ENCODE assay signal across 8 cellular contexts in genomic region chr7:33050425-33051318, GRCh38. TPM values are rescaled to one million over a fixed set of nuclear protein-coding genes. Genes with fewer than 3 reads are reported as not detected.
DNase-seq lines count a peak whose midpoint lies in the region; ATAC-seq and TF ChIP-seq lines count a peak whose summit lies in the region.

No MANE protein-coding gene starts in this region.

- ATAC-seq in GM18511 (IDR thresholded peaks at IDR 0.05; ENCODE audit: unreplicated experiment) (peak; percentile 57), upper lobe of right lung (peak; percentile 84)

- H3K27ac ChIP-seq in BLaER1 (no peak overlapping the region), HL-60 (replicated peaks) (peak overlapping the region; percentile 70), liver (ENCODE audit: low read depth in 1 of 2, low read length in 2 of 2) (peak overlapping the region; percentile 66 to 69), upper lobe of right lung (peak overlapping the region; percentile 34)

- H3K36me3 ChIP-seq in BLaER1 = 0 out of 2 replicates have a peak, but pooled peaks cover 6% of the 10 kb centered on the region
- no peaks in the 10 kb centered on the region for H3K36me3 ChIP-seq in liver (ENCODE audit: control insufficient read depth in 4 of 4, insufficient read depth in 3 of 4, low read depth in 1 of 4, low read length in 3 of 4)
- no peaks in the 10 kb centered on the region for H3K36me3 ChIP-seq in upper lobe of right lung

- intact Hi-C loops in upper lobe of right lung (cut with DNase I) = no loop called here

- H3K4me1 ChIP-seq in BLaER1 (peaks cover 25% of the 10 kb centered on the region), liver (ENCODE audit: control insufficient read depth in 4 of 4, insufficient read depth in 4 of 4, low read length in 3 of 4) (peaks cover 11 to 22% (median 12%) of the 10 kb centered on the region in 4 donors), upper lobe of right lung (peaks cover 23% of the 10 kb centered on the region)

- WGBS in liver = 30% methylated on average over 2 of the region's 2 CpGs

- DNase-seq in HL-60 (ENCODE audit: low read depth in 1 of 2, low spot score in 1 of 2) (peak; percentile 62 to 74), OCI-M1 (lab: John Stamatoyannopoulos, UW) (peak; percentile 74), choroid plexus epithelial cell (ENCODE audit: low read depth) (peak; percentile 74), upper lobe of right lung (no peak)
- no peak for DNase-seq in stimulated activated CD4-positive, alpha-beta T cell treated with anti-CD3 and anti-CD28 coated beads, Interleukin-2, amount 100 ng/mL, for 48 hours

- TF ChIP-seq RAD21 in liver (IDR thresholded peaks at IDR 0.05) = peak; percentile 83 to 88

- peaks cover 99% of the 10 kb centered on the region for H4K20me1 ChIP-seq in BLaER1

- H3K9me3 ChIP-seq in BLaER1 (no peaks in the 10 kb centered on the region), liver (ENCODE audit: control insufficient read depth in 4 of 4, low read length in 3 of 4) (no peaks in the 10 kb centered on the region), upper lobe of right lung (no peaks in the 10 kb centered on the region)

- H3K4me3 ChIP-seq in BLaER1 (no peak overlapping the region), HL-60 (replicated peaks; ENCODE audit: insufficient read depth, low read length) (peak overlapping the region; percentile 28), choroid plexus epithelial cell (ENCODE audit: low read depth, low read length) (no peak overlapping the region), liver (ENCODE audit: low read depth in 1 of 3, low read length in 3 of 3) (peak overlapping the region in 1 of 3 donors; percentile 23), upper lobe of right lung (peak overlapping the region; percentile 18)

- no peaks in the 10 kb centered on the region for H3K27me3 ChIP-seq in BLaER1
- no peaks in the 10 kb centered on the region for H3K27me3 ChIP-seq in HL-60 (ENCODE audit: insufficient read depth, poor library complexity, severe bottlenecking)
- H3K27me3 ChIP-seq in liver (ENCODE audit: control insufficient read depth in 4 of 4, insufficient read depth in 4 of 4, low read length in 3 of 4) = no peaks in the 10 kb centered on the region
- no peaks in the 10 kb centered on the region for H3K27me3 ChIP-seq in upper lobe of right lung

- peak overlapping the region; percentile 37 for H3K4me2 ChIP-seq in BLaER1

- H3K9ac ChIP-seq in BLaER1 (no peak overlapping the region), liver (ENCODE audit: low read depth in 1 of 2, low read length in 2 of 2) (peak overlapping the region; percentile 16 to 38)

- peak; percentile 39 for TF ChIP-seq CTCF in HL-60 (IDR thresholded peaks at IDR 0.05; ENCODE audit: insufficient read depth, low read length)
- peak; percentile 72 for TF ChIP-seq CTCF in choroid plexus epithelial cell (conservative IDR thresholded peaks at IDR 0.05; ENCODE audit: low read depth, low read length)
- TF ChIP-seq CTCF in liver (IDR thresholded peaks at IDR 0.05; ENCODE audit: low read depth, low read length, missing input control) = peak; percentile 62
- TF ChIP-seq CTCF in upper lobe of right lung (IDR thresholded peaks at IDR 0.05) = peak; percentile 68

TF ChIP-seq in liver, 16 proteins besides CTCF, POLR2A, EP300 and RAD21:
- TF ChIP-seq ATF3 (IDR thresholded peaks at IDR 0.05) (no peak), ZBTB33 (IDR thresholded peaks at IDR 0.05) (no peak), MAX (IDR thresholded peaks at IDR 0.05) (no peak), GABPA (IDR thresholded peaks at IDR 0.05 in 1 of 2, conservative IDR thresholded peaks at IDR 0.05 in 1 of 2) (no peak), YY1 (IDR thresholded peaks at IDR 0.05) (no peak), FOXA1 (IDR thresholded peaks at IDR 0.05) (no peak), FOXA2 (IDR thresholded peaks at IDR 0.05) (no peak), RXRA (IDR thresholded peaks at IDR 0.05) (no peak)

RNA-seq across cellular contexts. Expression of gene NT5C3A, which starts 11.9 kb away (rescaled TPM):
- total RNA-seq in liver (10 to 100 TPM in 1 of 2 donors, 1 to 10 TPM in 1; 9.5 to 41.6 TPM), upper lobe of right lung (34.0 TPM)
- 1 to 10 TPM; 4.3 to 9.8 TPM for polyA plus RNA-seq in liver

RNA-seq across cellular contexts. Expression of gene RP9, which starts 58.5 kb away (rescaled TPM):
- total RNA-seq in liver (1 to 10 TPM; 3.6 to 5.1 TPM), upper lobe of right lung (11.9 TPM)
- polyA plus RNA-seq in liver = 1 to 10 TPM; 3.3 to 7.7 TPM

Comparison
In these comparisons a context has a peak if more than half of its experiments do, and no peak if none do; other contexts are left out.
1. H3K4me3 ChIP-seq: peak in HL-60 (single experiment) and upper lobe of right lung (single experiment); none in BLaER1 (single experiment) and choroid plexus epithelial cell (single experiment).
2. DNase-seq: peak in HL-60 (2 of 2), OCI-M1 (single experiment) and choroid plexus epithelial cell (single experiment); none in upper lobe of right lung (single experiment) and stimulated activated CD4-positive, alpha-beta T cell treated with anti-CD3 and anti-CD28 coated beads, Interleukin-2, amount 100 ng/mL, for 48 hours (0 of 2).
3. Peak in every context shown above with its lines, with median percentiles within 50 percentile points of each other: CTCF ChIP-seq.